In the genomic region with DNA sequence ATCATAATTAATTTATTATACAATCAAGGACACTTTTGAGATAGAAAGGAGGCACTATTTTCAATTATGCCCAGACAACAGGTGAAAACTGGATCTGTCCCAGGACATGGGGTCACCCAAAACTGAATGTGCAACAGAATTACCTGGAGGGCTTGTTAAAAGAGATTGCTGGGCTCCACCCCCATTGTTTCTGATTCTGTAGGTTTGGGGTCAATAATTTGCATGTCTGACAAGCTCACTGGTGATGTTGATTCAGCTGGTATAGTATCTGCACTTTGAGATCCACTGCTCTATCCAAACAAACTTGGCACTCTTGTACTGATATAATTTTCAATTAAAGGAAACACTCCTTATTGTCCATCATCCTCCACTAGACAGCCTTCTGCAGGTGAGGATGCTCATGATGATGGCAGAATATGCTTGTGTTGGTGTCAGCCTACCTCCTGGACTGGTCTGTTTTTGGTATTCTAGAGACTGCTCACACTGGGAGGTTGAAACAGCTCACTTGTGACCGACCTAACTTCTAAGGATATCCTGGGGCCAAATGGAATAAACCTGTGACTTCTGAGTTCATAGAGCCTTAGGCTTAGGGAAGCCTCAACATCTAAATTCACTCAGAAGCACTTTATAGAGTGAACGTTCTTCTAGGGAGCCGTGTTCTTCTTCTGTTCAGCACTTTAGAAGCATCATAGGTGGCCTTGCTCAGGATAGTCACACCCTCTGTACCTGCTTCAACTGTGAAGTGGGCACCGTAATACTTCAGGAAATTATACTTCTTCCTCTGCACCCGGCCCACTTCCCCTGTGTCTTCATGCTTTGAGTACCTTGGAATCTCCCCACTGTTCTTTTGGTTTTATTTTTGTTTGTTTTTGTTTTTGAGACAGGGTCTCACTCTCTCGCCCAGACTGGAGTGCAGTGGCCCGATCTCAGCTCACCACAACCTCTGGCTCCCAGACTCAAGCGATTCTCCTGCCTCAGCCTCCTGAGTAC, we compare ENCODE assay signal across 8 cellular contexts.
DNase-seq lines count a peak whose midpoint lies in the region; ATAC-seq and TF ChIP-seq lines count a peak whose summit lies in the region.

No MANE protein-coding gene starts in this region.

- H2AFZ ChIP-seq in OCI-LY1 (ENCODE audit: low read length), result no peak overlapping the region

- no peaks in the 10 kb centered on the region for H3K27me3 ChIP-seq in OCI-LY1 (ENCODE audit: insufficient read depth, low read length)
- no peaks in the 10 kb centered on the region for H3K27me3 ChIP-seq in mucosa of rectum (ENCODE audit: control insufficient read depth in 2 of 2, insufficient read depth in 2 of 2, low read length in 2 of 2)

- H3K79me2 ChIP-seq in OCI-LY1 (ENCODE audit: insufficient read depth, low read length), result no peaks in the 10 kb centered on the region

- peaks cover 58% of the 10 kb centered on the region for H3K4me1 ChIP-seq in OCI-LY1 (ENCODE audit: insufficient read depth, low read length, severe bottlenecking)
- H3K4me1 ChIP-seq in mucosa of rectum (ENCODE audit: control insufficient read depth in 2 of 2, insufficient read depth in 2 of 2, low read length in 2 of 2), result no peaks in the 10 kb centered on the region

- H3K36me3 ChIP-seq in OCI-LY1 (ENCODE audit: insufficient read depth, low read length) (no peaks in the 10 kb centered on the region), mucosa of rectum (ENCODE audit: control insufficient read depth in 2 of 2, insufficient read depth in 2 of 2, low read length in 2 of 2) (no peaks in the 10 kb centered on the region)

- no peaks in the 10 kb centered on the region for H4K20me1 ChIP-seq in OCI-LY1 (ENCODE audit: insufficient read depth, low read length)

- H3K9ac ChIP-seq in OCI-LY1 (ENCODE audit: low read length) (no peak overlapping the region), mucosa of rectum (ENCODE audit: low read depth in 1 of 2, low read length in 2 of 2) (peak overlapping the region in 1 of 2 donors; percentile 27)

- ATAC-seq in GM18858 (IDR thresholded peaks at IDR 0.05; ENCODE audit: unreplicated experiment), result peak; percentile 44
- ATAC-seq in GM21619 (IDR thresholded peaks at IDR 0.05; ENCODE audit: unreplicated experiment), result peak; percentile 60
- ATAC-seq in GM18519 (IDR thresholded peaks at IDR 0.05; ENCODE audit: low FRiP score, unreplicated experiment), result no peak

- H3K4me3 ChIP-seq in OCI-LY1 (ENCODE audit: low read depth, low read length, poor library complexity, severe bottlenecking) (no peak overlapping the region), mucosa of rectum (ENCODE audit: low read length in 2 of 2) (peak overlapping the region; percentile 13 to 19)

- no peak for DNase-seq in inferior parietal cortex (ENCODE audit: extremely low spot score)
- DNase-seq in DMS 273 treated with DMSO at 0.1 percent for 48 hours (lab: John Stamatoyannopoulos, UW), result no peak
- no peak for DNase-seq in NCI-H524 (lab: John Stamatoyannopoulos, UW)

- no peaks in the 10 kb centered on the region for H3K9me3 ChIP-seq in OCI-LY1 (ENCODE audit: low read length)
- H3K9me3 ChIP-seq in mucosa of rectum (ENCODE audit: control insufficient read depth in 2 of 2, low read length in 2 of 2), result no peaks in the 10 kb centered on the region

- H3K4me2 ChIP-seq in OCI-LY1 (ENCODE audit: low read length), result peak overlapping the region; percentile 2; the same call in 1 of the 2 replicates

- TF ChIP-seq CTCF in OCI-LY1 (IDR thresholded peaks at IDR 0.05; ENCODE audit: low read length), result no peak

- H3K9me2 ChIP-seq in OCI-LY1 (ENCODE audit: low read depth, low read length), result no peaks in the 10 kb centered on the region

- H3K27ac ChIP-seq in OCI-LY1 (ENCODE audit: low read depth, low read length, poor library complexity, severe bottlenecking) (peak overlapping the region; percentile 63), mucosa of rectum (ENCODE audit: low read depth in 2 of 2, low read length in 2 of 2) (peak overlapping the region in 1 of 2 donors; percentile 11)

- no peaks in the 10 kb centered on the region for H3F3A ChIP-seq in OCI-LY1 (ENCODE audit: insufficient read depth, low read length)
